In the genomic region with DNA sequence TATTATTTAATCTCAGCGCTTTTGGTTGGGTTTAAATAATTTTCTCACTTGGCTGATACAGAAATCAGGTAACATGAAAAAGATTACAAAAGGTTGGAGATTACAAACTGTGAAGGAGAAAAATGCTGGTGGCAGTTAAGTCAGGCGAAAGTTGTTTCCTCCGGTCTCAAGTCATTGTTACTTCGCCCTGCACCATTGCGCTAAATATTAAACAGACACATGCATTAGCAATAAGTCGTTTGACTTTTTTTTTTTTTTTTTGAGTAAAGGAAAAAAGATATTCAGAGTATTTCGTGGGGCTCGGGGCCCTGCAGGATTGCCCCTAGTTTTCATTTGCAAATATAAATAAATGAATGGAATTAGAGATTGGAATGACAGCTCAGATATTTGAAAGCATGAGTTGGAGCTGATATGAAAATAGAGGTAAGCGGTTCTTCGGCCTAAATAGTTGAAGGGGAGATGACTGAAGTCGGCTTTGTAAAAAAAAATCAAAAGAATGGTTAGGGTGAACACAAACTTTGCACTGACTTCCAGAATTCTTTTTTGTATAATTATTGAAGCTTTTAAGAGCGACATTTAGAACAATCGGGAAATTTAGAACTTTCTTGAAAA, we compare ENCODE assay signal across 1 cellular context.
TF ChIP-seq lines count a peak whose summit lies in the region.

No MANE protein-coding gene starts in this region.

TF ChIP-seq in HCT116, 20 proteins besides CTCF, POLR2A, EP300 and RAD21 (continued from another document):
- TF ChIP-seq, protein P1, sequence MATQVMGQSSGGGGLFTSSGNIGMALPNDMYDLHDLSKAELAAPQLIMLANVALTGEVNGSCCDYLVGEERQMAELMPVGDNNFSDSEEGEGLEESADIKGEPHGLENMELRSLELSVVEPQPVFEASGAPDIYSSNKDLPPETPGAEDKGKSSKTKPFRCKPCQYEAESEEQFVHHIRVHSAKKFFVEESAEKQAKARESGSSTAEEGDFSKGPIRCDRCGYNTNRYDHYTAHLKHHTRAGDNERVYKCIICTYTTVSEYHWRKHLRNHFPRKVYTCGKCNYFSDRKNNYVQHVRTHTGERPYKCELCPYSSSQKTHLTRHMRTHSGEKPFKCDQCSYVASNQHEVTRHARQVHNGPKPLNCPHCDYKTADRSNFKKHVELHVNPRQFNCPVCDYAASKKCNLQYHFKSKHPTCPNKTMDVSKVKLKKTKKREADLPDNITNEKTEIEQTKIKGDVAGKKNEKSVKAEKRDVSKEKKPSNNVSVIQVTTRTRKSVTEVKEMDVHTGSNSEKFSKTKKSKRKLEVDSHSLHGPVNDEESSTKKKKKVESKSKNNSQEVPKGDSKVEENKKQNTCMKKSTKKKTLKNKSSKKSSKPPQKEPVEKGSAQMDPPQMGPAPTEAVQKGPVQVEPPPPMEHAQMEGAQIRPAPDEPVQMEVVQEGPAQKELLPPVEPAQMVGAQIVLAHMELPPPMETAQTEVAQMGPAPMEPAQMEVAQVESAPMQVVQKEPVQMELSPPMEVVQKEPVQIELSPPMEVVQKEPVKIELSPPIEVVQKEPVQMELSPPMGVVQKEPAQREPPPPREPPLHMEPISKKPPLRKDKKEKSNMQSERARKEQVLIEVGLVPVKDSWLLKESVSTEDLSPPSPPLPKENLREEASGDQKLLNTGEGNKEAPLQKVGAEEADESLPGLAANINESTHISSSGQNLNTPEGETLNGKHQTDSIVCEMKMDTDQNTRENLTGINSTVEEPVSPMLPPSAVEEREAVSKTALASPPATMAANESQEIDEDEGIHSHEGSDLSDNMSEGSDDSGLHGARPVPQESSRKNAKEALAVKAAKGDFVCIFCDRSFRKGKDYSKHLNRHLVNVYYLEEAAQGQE (IDR thresholded peaks at IDR 0.05; ENCODE audit: low read depth), result no peak
- TF ChIP-seq SP1 (IDR thresholded peaks at IDR 0.05; ENCODE audit: low read depth), result no peak
- TF ChIP-seq YY1 (IDR thresholded peaks at IDR 0.05; ENCODE audit: extremely low read depth, insufficient replicate concordance, low read depth, low read length), result no peak
- TF ChIP-seq, protein P2, sequence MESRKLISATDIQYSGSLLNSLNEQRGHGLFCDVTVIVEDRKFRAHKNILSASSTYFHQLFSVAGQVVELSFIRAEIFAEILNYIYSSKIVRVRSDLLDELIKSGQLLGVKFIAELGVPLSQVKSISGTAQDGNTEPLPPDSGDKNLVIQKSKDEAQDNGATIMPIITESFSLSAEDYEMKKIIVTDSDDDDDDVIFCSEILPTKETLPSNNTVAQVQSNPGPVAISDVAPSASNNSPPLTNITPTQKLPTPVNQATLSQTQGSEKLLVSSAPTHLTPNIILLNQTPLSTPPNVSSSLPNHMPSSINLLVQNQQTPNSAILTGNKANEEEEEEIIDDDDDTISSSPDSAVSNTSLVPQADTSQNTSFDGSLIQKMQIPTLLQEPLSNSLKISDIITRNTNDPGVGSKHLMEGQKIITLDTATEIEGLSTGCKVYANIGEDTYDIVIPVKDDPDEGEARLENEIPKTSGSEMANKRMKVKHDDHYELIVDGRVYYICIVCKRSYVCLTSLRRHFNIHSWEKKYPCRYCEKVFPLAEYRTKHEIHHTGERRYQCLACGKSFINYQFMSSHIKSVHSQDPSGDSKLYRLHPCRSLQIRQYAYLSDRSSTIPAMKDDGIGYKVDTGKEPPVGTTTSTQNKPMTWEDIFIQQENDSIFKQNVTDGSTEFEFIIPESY (IDR thresholded peaks at IDR 0.05; ENCODE audit: extremely low read depth, insufficient replicate concordance, low read length), result no peak
- no peak for TF ChIP-seq SRF (IDR thresholded peaks at IDR 0.05; ENCODE audit: low read depth)
- TF ChIP-seq, protein P3, sequence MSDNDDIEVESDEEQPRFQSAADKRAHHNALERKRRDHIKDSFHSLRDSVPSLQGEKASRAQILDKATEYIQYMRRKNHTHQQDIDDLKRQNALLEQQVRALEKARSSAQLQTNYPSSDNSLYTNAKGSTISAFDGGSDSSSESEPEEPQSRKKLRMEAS (IDR thresholded peaks at IDR 0.05), result no peak
- TF ChIP-seq CBX3 (IDR thresholded peaks at IDR 0.05; ENCODE audit: low read depth), result no peak
- no peak for TF ChIP-seq EZH2phosphoT487 (IDR thresholded peaks at IDR 0.05; ENCODE audit: borderline replicate concordance)
- TF ChIP-seq POLR2AphosphoS5 (IDR thresholded peaks at IDR 0.05; ENCODE audit: low read depth, low read length), result no peak
- TF ChIP-seq ZFX (IDR thresholded peaks at IDR 0.05), result no peak
- TF ChIP-seq CEBPB (IDR thresholded peaks at IDR 0.05; ENCODE audit: low read depth), result no peak
- no peak for TF ChIP-seq ZNF274 (IDR thresholded peaks at IDR 0.05; ENCODE audit: low read depth, low read length)
